In the genomic region with DNA sequence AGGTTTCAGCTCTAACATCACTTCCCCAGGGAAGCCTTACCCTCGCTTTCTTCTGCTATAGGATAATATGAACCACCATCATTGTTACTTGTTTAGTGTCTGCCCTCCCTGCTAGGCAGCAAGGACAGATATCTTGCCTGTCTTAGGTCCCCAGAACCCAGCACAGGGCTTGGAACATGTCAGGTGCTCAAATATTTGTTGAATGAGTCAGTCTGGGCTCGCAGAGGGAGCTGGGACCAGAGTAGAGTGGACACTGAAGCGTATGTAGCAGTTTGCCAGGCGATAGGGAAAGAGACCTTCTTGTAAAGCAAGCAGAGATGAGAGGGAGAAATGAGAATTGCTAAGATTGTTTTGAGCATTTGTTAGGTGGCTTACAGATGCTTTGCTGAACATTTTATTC, we compare ENCODE assay signal across 9 cellular contexts. TPM values are rescaled to one million over a fixed set of nuclear protein-coding genes. Genes with fewer than 3 reads are reported as not detected.
DNase-seq lines count a peak whose midpoint lies in the region; ATAC-seq and TF ChIP-seq lines count a peak whose summit lies in the region.
"Had no signal": no experiment of that assay in that cellular context is flagged by ENCODE, and none has a peak within 500 bp of the region (broad histone marks: within the 10 kb centered on the region; RNA-seq: fewer than 3 reads in every experiment).

No MANE protein-coding gene starts in this region.

- peaks cover 10 to 15% (median 12%) of the 10 kb centered on the region in 3 donors for H3K4me1 Mint-ChIP-seq in IgD-negative memory B cell

- H3K36me3 ChIP-seq in left lung = peaks cover 0 to 26% of the 10 kb centered on the region in 2 donors

- no peaks in the 10 kb centered on the region for H3K27me3 ChIP-seq in left lung

- in situ Hi-C loops in T47D (cut with HindIII; ENCODE audit: low pct_unique_long_range_greater_than_20kb, low sequenced_read_pairs) = no loop called here

- no peak overlapping the region for H3K4me3 ChIP-seq in left lung

- H3K36me3 Mint-ChIP-seq in IgD-negative memory B cell = peaks cover under 1% of the 10 kb centered on the region

- DNase-seq in A172 (ENCODE audit: low spot score) = peak; percentile 78
- peak; percentile 66 to 75 for DNase-seq in T47D (ENCODE audit: low read depth in 1 of 2, low spot score in 1 of 2)
- peak in 1 of 2 donors; percentile 69 for DNase-seq in left lung
- no peak for DNase-seq in omental fat pad (ENCODE audit: low spot score)
- DNase-seq in central memory CD4-positive, alpha-beta T cell = no peak
- DNase-seq in stimulated activated CD4-positive, alpha-beta T cell treated with anti-CD3 and anti-CD28 coated beads, Interleukin-4, amount 100 ng/mL, for 1 hour = no peak
- DNase-seq: CD4-positive, CD25-positive, alpha-beta regulatory T cell had no signal

- no peak overlapping the region for H3K27ac Mint-ChIP-seq in IgD-negative memory B cell
- H3K27ac Mint-ChIP-seq: CD4-positive, CD25-positive, alpha-beta regulatory T cell had no signal

- peaks cover 23 to 89% of the 10 kb centered on the region in 2 donors for H3K4me1 ChIP-seq in left lung

- TF ChIP-seq CTCF in left lung (IDR thresholded peaks at IDR 0.05) = no peak
- no peak for TF ChIP-seq CTCF in omental fat pad (IDR thresholded peaks at IDR 0.05)

- intact Hi-C loops in left lung (cut with DNase I) = no loop called here

- ATAC-seq in left lung (peak; percentile 82), omental fat pad (ENCODE audit: low FRiP score) (no peak), GM19463 (IDR thresholded peaks at IDR 0.05; ENCODE audit: unreplicated experiment) (no peak)

- no peaks in the 10 kb centered on the region for H3K9me3 Mint-ChIP-seq in IgD-negative memory B cell
- H3K9me3 Mint-ChIP-seq: CD4-positive, CD25-positive, alpha-beta regulatory T cell had no signal

- no peaks in the 10 kb centered on the region for H3K27me3 Mint-ChIP-seq in IgD-negative memory B cell
- H3K27me3 Mint-ChIP-seq: CD4-positive, CD25-positive, alpha-beta regulatory T cell had no signal

- no peaks in the 10 kb centered on the region for H3K9me3 ChIP-seq in left lung

- peak overlapping the region in 3 of 4 donors; percentile 49 to 79 (median 73) for H3K4me3 Mint-ChIP-seq in IgD-negative memory B cell

- peak overlapping the region; percentile 82 to 95 for H3K27ac ChIP-seq in left lung

RNA-seq across cellular contexts. Expression of a gene that starts 11.7 kb away (rescaled TPM):
- 34.9 and 45.9 TPM in 2 replicates for total RNA-seq in A172 (2014; rRNA removed; shearing (Covaris generic))
- polyA plus RNA-seq in IgD-negative memory B cell = 63.4 TPM
- total RNA-seq in left lung = 10 to 100 TPM; 12.1 to 17.8 TPM
- total RNA-seq in omental fat pad = 10 to 100 TPM; 30.3 to 47.0 (median 39.1) TPM

RNA-seq across cellular contexts. Expression of a gene that starts 12.1 kb away (rescaled TPM):
- total RNA-seq in A172 (2014; rRNA removed; shearing (Covaris generic)) = 33.5 and 36.7 TPM in 2 replicates
- 75.1 TPM for polyA plus RNA-seq in IgD-negative memory B cell
- 10 to 100 TPM; 10.3 to 17.4 TPM for total RNA-seq in left lung
- total RNA-seq in omental fat pad = 10 to 100 TPM; 13.2 to 17.3 (median 15.7) TPM

RNA-seq across cellular contexts. Expression of a gene that starts 17.9 kb away (rescaled TPM):
- total RNA-seq in A172 (2014; rRNA removed; shearing (Covaris generic)) = 1.4 and 2.6 TPM in 2 replicates
- polyA plus RNA-seq in IgD-negative memory B cell = 0.59 TPM
- 10 to 100 TPM; 21.8 to 41.5 TPM for total RNA-seq in left lung
- total RNA-seq in omental fat pad = 1 to 10 TPM; 1.0 to 7.2 (median 4.7) TPM

RNA-seq across cellular contexts. Expression of a gene that starts 30.4 kb away (rescaled TPM):
- total RNA-seq in A172 (2014; rRNA removed; shearing (Covaris generic)) = 56.3 and 66.1 TPM in 2 replicates
- polyA plus RNA-seq in IgD-negative memory B cell = 47.0 TPM
- total RNA-seq in left lung (10 to 100 TPM; 58.3 to 58.5 TPM), omental fat pad (10 to 100 TPM; 29.2 to 36.7 (median 35.1) TPM)

RNA-seq across cellular contexts. Expression of a gene that starts 33.0 kb away (rescaled TPM):
- total RNA-seq in A172 (2014; rRNA removed; shearing (Covaris generic)) = 0.98 and 2.1 TPM in 2 replicates
- 1.8 TPM for polyA plus RNA-seq in IgD-negative memory B cell
- total RNA-seq in left lung (10 to 100 TPM; 10.1 to 14.3 TPM), omental fat pad (10 to 100 TPM; 12.4 to 44.3 (median 14.2) TPM)

Comparison
In these comparisons a context has a peak if more than half of its experiments do, and no peak if none do; other contexts are left out.
1. DNase-seq: peak in A172 (single experiment) and T47D (2 of 2); none in omental fat pad (single experiment), central memory CD4-positive, alpha-beta T cell (single experiment) and stimulated activated CD4-positive, alpha-beta T cell treated with anti-CD3 and anti-CD28 coated beads, Interleukin-4, amount 100 ng/mL, for 1 hour (single experiment).